Comparison of ENCODE assay signal across 1 cellular context in the genomic region with DNA sequence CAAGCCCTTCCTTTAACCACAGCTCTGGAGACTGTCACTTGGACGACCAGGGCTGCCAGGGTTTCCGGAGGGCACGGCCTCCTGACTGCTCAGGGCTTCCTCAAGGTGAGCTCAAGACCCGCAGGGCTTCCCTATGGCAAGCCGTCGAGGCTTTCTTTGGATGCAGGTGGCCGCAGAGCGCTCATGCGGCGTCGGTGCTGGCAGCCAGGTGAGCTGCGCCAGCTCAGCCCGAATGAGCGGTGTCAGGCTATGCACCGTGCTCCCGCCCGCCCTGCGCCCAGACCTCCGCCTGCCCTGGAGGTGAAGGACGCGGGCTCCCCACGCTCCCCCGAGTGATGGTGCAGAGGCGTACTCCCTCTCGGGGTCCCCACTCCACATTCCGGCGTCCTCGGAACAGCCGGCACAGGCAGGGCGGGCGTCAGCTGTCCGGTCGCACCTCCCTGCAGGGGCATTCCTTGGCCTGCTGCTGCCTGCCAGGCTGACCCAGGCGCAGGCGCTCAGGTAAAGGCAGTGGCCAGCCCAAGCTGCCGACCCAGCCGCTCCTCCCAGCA.
TF ChIP-seq lines count a peak whose summit lies in the region.

No MANE protein-coding gene starts in this region.

TF ChIP-seq in WTC11, 78 proteins besides CTCF, POLR2A, EP300 and RAD21 (continued from another document):
- TF ChIP-seq NFYB (CRISPR knock-in tag; conservative IDR thresholded peaks at IDR 0.05; ENCODE audit: low read depth): no peak; the same call in 1 of the 2 replicates
- TF ChIP-seq, protein P1, sequence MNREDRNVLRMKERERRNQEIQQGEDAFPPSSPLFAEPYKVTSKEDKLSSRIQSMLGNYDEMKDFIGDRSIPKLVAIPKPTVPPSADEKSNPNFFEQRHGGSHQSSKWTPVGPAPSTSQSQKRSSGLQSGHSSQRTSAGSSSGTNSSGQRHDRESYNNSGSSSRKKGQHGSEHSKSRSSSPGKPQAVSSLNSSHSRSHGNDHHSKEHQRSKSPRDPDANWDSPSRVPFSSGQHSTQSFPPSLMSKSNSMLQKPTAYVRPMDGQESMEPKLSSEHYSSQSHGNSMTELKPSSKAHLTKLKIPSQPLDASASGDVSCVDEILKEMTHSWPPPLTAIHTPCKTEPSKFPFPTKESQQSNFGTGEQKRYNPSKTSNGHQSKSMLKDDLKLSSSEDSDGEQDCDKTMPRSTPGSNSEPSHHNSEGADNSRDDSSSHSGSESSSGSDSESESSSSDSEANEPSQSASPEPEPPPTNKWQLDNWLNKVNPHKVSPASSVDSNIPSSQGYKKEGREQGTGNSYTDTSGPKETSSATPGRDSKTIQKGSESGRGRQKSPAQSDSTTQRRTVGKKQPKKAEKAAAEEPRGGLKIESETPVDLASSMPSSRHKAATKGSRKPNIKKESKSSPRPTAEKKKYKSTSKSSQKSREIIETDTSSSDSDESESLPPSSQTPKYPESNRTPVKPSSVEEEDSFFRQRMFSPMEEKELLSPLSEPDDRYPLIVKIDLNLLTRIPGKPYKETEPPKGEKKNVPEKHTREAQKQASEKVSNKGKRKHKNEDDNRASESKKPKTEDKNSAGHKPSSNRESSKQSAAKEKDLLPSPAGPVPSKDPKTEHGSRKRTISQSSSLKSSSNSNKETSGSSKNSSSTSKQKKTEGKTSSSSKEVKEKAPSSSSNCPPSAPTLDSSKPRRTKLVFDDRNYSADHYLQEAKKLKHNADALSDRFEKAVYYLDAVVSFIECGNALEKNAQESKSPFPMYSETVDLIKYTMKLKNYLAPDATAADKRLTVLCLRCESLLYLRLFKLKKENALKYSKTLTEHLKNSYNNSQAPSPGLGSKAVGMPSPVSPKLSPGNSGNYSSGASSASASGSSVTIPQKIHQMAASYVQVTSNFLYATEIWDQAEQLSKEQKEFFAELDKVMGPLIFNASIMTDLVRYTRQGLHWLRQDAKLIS (CRISPR knock-in tag; IDR thresholded peaks at IDR 0.05; ENCODE audit: borderline replicate concordance): no peak
- TF ChIP-seq, protein P2, sequence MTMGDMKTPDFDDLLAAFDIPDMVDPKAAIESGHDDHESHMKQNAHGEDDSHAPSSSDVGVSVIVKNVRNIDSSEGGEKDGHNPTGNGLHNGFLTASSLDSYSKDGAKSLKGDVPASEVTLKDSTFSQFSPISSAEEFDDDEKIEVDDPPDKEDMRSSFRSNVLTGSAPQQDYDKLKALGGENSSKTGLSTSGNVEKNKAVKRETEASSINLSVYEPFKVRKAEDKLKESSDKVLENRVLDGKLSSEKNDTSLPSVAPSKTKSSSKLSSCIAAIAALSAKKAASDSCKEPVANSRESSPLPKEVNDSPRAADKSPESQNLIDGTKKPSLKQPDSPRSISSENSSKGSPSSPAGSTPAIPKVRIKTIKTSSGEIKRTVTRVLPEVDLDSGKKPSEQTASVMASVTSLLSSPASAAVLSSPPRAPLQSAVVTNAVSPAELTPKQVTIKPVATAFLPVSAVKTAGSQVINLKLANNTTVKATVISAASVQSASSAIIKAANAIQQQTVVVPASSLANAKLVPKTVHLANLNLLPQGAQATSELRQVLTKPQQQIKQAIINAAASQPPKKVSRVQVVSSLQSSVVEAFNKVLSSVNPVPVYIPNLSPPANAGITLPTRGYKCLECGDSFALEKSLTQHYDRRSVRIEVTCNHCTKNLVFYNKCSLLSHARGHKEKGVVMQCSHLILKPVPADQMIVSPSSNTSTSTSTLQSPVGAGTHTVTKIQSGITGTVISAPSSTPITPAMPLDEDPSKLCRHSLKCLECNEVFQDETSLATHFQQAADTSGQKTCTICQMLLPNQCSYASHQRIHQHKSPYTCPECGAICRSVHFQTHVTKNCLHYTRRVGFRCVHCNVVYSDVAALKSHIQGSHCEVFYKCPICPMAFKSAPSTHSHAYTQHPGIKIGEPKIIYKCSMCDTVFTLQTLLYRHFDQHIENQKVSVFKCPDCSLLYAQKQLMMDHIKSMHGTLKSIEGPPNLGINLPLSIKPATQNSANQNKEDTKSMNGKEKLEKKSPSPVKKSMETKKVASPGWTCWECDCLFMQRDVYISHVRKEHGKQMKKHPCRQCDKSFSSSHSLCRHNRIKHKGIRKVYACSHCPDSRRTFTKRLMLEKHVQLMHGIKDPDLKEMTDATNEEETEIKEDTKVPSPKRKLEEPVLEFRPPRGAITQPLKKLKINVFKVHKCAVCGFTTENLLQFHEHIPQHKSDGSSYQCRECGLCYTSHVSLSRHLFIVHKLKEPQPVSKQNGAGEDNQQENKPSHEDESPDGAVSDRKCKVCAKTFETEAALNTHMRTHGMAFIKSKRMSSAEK (CRISPR knock-in tag; IDR thresholded peaks at IDR 0.05; ENCODE audit: borderline replicate concordance): no peak
- no peak for TF ChIP-seq TCF7 (CRISPR knock-in tag; IDR thresholded peaks at IDR 0.05; ENCODE audit: low read depth)
- TF ChIP-seq TEAD1 (CRISPR knock-in tag; IDR thresholded peaks at IDR 0.05): 0 out of 2 replicates have a peak, but pooled peaks have one; percentile 54
- no peak for TF ChIP-seq SOX15 (CRISPR knock-in tag; IDR thresholded peaks at IDR 0.05)
TF ChIP-seq in WTC11: peak in this region for 12.
